Comparison of ENCODE assay signal across 9 cellular contexts in genomic region chr11:8267831-8268529, GRCh38. TPM values are rescaled to one million over a fixed set of nuclear protein-coding genes. Genes with fewer than 3 reads are reported as not detected.
DNase-seq lines count a peak whose midpoint lies in the region; TF ChIP-seq lines count a peak whose summit lies in the region.
"Had no signal": no experiment of that assay in that cellular context is flagged by ENCODE, and none has a peak within 500 bp of the region (broad histone marks: within the 10 kb centered on the region; RNA-seq: fewer than 3 reads in every experiment).

No MANE protein-coding gene starts in this region.

- DNase-seq in stimulated activated CD4-positive, alpha-beta T cell treated with anti-CD3 and anti-CD28 coated beads, Interleukin-12 subunit alpha, Interleukin-12 subunit beta, amount 100 ng/mL, for 4 hours = peak; percentile 27
- DNase-seq in stimulated activated CD4-positive, alpha-beta T cell treated with anti-CD3 and anti-CD28 coated beads, Interleukin-1b, Interleukin-23, amount 100 ng/mL, for 48 hours = no peak
- DNase-seq in mammary epithelial cell (no peak), mesenteric fat pad (ENCODE audit: low spot score) (peak; percentile 80), transverse colon (no peak), UCSD-AML1 (lab: John Stamatoyannopoulos, UW; ENCODE audit: unreplicated experiment) (no peak), Karpas-422 (no peak), C1 segment of cervical spinal cord (lab: John Stamatoyannopoulos, UW) (no peak)

- CTCF ChIA-PET in mammary epithelial cell (lab: Charles Lee; ENCODE audit: low non-redundant PET) = no interaction called here

- peaks cover 25% of the 10 kb centered on the region for H3K4me1 ChIP-seq in mammary epithelial cell (ENCODE audit: insufficient read depth, low read length)
- peaks cover 6 to 25% (median 17%) of the 10 kb centered on the region in 4 donors for H3K4me1 ChIP-seq in transverse colon
- H3K4me1 ChIP-seq in Karpas-422 (ENCODE audit: low read length) = no peaks in the 10 kb centered on the region

- H2AFZ ChIP-seq in mammary epithelial cell (ENCODE audit: low read depth, low read length) (peak overlapping the region; percentile 67), Karpas-422 (ENCODE audit: low read length) (no peak overlapping the region)

- in situ Hi-C loops in mammary epithelial cell (cut with MboI; ENCODE audit: low sequenced_read_pairs in 2 of 2) (loop anchor here in 1 of 2 donors (10.0 kb wide), 1 partner anchor 63 kb away; no protein-coding TSS in a partner anchor), transverse colon (cut with MboI; ENCODE audit: low pct_ligation_motif_present in 1 of 4, low pct_unique_long_range_greater_than_20kb in 1 of 4, low sequenced_read_pairs in 3 of 4) (no loop called here)

- TF ChIP-seq POLR2A in transverse colon (IDR thresholded peaks at IDR 0.05) = no peak

- H3K27ac ChIP-seq in mammary epithelial cell (ENCODE audit: insufficient read depth, low read depth, low read length) (no peak overlapping the region), transverse colon (no peak overlapping the region), Karpas-422 (ENCODE audit: low read length) (no peak overlapping the region)

- intact Hi-C loops in mammary epithelial cell (cut with micrococcal nuclease) (no loop called here), transverse colon (cut with DNase I; ENCODE audit: low total_unique reads) (no loop called here)

- no peaks in the 10 kb centered on the region for H4K20me1 ChIP-seq in mammary epithelial cell (ENCODE audit: insufficient read depth, low read length)
- H4K20me1 ChIP-seq in Karpas-422 (ENCODE audit: insufficient read depth, low read depth, low read length) = no peaks in the 10 kb centered on the region

- TF ChIP-seq CTCF in mammary epithelial cell (conservative IDR thresholded peaks at IDR 0.05 in 1 of 2, IDR thresholded peaks at IDR 0.05 in 1 of 2; ENCODE audit: extremely low read depth in 1 of 2, insufficient read depth in 1 of 2, low read depth in 1 of 2, low read length in 2 of 2) = no peak
- TF ChIP-seq CTCF in transverse colon (IDR thresholded peaks at IDR 0.05) = no peak

- H3K9me2 ChIP-seq in Karpas-422 (replicated peaks; ENCODE audit: insufficient read depth, low read length) = no peaks in the 10 kb centered on the region

- no TSS peak for BruUV-seq in mammary epithelial cell (replicated peaks; lab: Mats Ljungman, UMichigan)

- H3K9me3 ChIP-seq in mammary epithelial cell (replicated peaks; ENCODE audit: insufficient read depth, low read length) = no peaks in the 10 kb centered on the region
- no peaks in the 10 kb centered on the region for H3K9me3 ChIP-seq in transverse colon
- H3K9me3 ChIP-seq in Karpas-422 (ENCODE audit: low read length) = no peaks in the 10 kb centered on the region

- no peaks in the 10 kb centered on the region for H3K36me3 ChIP-seq in mammary epithelial cell (ENCODE audit: insufficient read depth, low read length)
- H3K36me3 ChIP-seq in transverse colon = no peaks in the 10 kb centered on the region
- H3K36me3 ChIP-seq in Karpas-422 (ENCODE audit: insufficient read depth, low read length) = no peaks in the 10 kb centered on the region

- TF ChIP-seq EP300 in transverse colon (IDR thresholded peaks at IDR 0.05; ENCODE audit: low read depth) = no peak

- H3K9ac ChIP-seq in mammary epithelial cell (ENCODE audit: insufficient read depth, low read length) (no peak overlapping the region), Karpas-422 (ENCODE audit: low read length) (no peak overlapping the region)

- 7% methylated on average over 14 of the region's 74 CpGs for WGBS in mammary epithelial cell (ENCODE audit: low coverage, missing lambda C conversion rate)
- 5% methylated on average over 14 of the region's 74 CpGs; no CpG with 5 or more reads in 1 of the 2 donors for WGBS in transverse colon (ENCODE audit: low coverage in 1 of 2), 2 donors

- H3K4me2 ChIP-seq in mammary epithelial cell (ENCODE audit: insufficient read depth, low read depth, low read length) = peak overlapping the region; percentile 85
- no peak overlapping the region for H3K4me2 ChIP-seq in Karpas-422 (ENCODE audit: low read depth, low read length, poor library complexity, severe bottlenecking)

- H3K27me3 ChIP-seq in mammary epithelial cell (ENCODE audit: insufficient read depth, low read length) (peaks cover 35% of the 10 kb centered on the region), transverse colon (peaks cover 97% of the 10 kb centered on the region), Karpas-422 (ENCODE audit: low read length) (no peaks in the 10 kb centered on the region)

- peak overlapping the region in 2 of 3 experiments; percentile 30 to 37 for H3K4me3 ChIP-seq in mammary epithelial cell (replicated peaks in 1 of 3; ENCODE audit: insufficient read depth in 1 of 3, low read depth in 2 of 3, low read length in 3 of 3)
- peak overlapping the region in 3 of 4 donors; percentile 12 to 53 (median 37) for H3K4me3 ChIP-seq in transverse colon
- no peak overlapping the region for H3K4me3 ChIP-seq in Karpas-422 (ENCODE audit: low read length)

- H3K79me2 ChIP-seq in mammary epithelial cell (ENCODE audit: insufficient read depth, low read length) = no peaks in the 10 kb centered on the region
- no peaks in the 10 kb centered on the region for H3K79me2 ChIP-seq in Karpas-422 (ENCODE audit: low read length)

- dilution Hi-C loops in mammary epithelial cell (cut with HindIII; ENCODE audit: low sequenced_read_pairs) = no loop called here

RNA-seq across cellular contexts. Expression of gene LMO1, which starts 4.3 kb away (rescaled TPM):
- total RNA-seq in mammary epithelial cell = under 1 TPM; 0.17 to 0.54 TPM
- polyA plus RNA-seq in mammary epithelial cell = not detected
- polyA minus RNA-seq in mammary epithelial cell = not detected
- total RNA-seq in mesenteric fat pad = not detected
- total RNA-seq in transverse colon = not detected
- not detected in 2 replicates for total RNA-seq in Karpas-422 (2014; rRNA removed; shearing (Covaris generic); ENCODE audit: low replicate concordance)
- total RNA-seq: pulmonary artery endothelial cell had no signal

Comparison
In these comparisons a context has a peak if more than half of its experiments do, and no peak if none do; other contexts are left out.
1. DNase-seq: peak in stimulated activated CD4-positive, alpha-beta T cell treated with anti-CD3 and anti-CD28 coated beads, Interleukin-12 subunit alpha, Interleukin-12 subunit beta, amount 100 ng/mL, for 4 hours (single experiment) and mesenteric fat pad (single experiment); none in stimulated activated CD4-positive, alpha-beta T cell treated with anti-CD3 and anti-CD28 coated beads, Interleukin-1b, Interleukin-23, amount 100 ng/mL, for 48 hours (single experiment), mammary epithelial cell (single experiment), transverse colon (single experiment), UCSD-AML1 (single experiment), Karpas-422 (single experiment) and C1 segment of cervical spinal cord (0 of 14).